In the genomic region with DNA sequence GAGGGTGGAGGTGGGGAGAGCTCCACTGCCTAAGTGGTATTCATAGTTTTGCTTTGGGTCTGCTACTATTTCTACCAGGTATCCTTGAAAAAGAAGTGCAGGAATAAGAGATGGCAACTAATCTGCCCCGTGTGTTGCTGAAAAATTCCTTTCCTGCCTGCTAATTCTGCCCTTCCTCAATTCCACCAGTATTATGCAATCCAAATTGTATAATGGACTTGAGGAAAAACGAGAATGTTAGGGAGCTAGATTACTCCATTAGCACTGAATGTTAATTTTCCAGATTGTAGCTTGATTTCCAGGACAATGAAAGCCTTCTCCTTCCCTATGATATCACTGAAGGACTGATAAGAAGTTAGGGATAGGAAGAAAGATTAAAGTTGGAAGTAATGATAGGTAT, we compare ENCODE assay signal across 1 cellular context.
TF ChIP-seq lines count a peak whose summit lies in the region.

No MANE protein-coding gene starts in this region.

TF ChIP-seq in GM23338, 12 proteins besides CTCF, POLR2A, EP300 and RAD21 (continued from another document):
- TF ChIP-seq, protein P1, sequence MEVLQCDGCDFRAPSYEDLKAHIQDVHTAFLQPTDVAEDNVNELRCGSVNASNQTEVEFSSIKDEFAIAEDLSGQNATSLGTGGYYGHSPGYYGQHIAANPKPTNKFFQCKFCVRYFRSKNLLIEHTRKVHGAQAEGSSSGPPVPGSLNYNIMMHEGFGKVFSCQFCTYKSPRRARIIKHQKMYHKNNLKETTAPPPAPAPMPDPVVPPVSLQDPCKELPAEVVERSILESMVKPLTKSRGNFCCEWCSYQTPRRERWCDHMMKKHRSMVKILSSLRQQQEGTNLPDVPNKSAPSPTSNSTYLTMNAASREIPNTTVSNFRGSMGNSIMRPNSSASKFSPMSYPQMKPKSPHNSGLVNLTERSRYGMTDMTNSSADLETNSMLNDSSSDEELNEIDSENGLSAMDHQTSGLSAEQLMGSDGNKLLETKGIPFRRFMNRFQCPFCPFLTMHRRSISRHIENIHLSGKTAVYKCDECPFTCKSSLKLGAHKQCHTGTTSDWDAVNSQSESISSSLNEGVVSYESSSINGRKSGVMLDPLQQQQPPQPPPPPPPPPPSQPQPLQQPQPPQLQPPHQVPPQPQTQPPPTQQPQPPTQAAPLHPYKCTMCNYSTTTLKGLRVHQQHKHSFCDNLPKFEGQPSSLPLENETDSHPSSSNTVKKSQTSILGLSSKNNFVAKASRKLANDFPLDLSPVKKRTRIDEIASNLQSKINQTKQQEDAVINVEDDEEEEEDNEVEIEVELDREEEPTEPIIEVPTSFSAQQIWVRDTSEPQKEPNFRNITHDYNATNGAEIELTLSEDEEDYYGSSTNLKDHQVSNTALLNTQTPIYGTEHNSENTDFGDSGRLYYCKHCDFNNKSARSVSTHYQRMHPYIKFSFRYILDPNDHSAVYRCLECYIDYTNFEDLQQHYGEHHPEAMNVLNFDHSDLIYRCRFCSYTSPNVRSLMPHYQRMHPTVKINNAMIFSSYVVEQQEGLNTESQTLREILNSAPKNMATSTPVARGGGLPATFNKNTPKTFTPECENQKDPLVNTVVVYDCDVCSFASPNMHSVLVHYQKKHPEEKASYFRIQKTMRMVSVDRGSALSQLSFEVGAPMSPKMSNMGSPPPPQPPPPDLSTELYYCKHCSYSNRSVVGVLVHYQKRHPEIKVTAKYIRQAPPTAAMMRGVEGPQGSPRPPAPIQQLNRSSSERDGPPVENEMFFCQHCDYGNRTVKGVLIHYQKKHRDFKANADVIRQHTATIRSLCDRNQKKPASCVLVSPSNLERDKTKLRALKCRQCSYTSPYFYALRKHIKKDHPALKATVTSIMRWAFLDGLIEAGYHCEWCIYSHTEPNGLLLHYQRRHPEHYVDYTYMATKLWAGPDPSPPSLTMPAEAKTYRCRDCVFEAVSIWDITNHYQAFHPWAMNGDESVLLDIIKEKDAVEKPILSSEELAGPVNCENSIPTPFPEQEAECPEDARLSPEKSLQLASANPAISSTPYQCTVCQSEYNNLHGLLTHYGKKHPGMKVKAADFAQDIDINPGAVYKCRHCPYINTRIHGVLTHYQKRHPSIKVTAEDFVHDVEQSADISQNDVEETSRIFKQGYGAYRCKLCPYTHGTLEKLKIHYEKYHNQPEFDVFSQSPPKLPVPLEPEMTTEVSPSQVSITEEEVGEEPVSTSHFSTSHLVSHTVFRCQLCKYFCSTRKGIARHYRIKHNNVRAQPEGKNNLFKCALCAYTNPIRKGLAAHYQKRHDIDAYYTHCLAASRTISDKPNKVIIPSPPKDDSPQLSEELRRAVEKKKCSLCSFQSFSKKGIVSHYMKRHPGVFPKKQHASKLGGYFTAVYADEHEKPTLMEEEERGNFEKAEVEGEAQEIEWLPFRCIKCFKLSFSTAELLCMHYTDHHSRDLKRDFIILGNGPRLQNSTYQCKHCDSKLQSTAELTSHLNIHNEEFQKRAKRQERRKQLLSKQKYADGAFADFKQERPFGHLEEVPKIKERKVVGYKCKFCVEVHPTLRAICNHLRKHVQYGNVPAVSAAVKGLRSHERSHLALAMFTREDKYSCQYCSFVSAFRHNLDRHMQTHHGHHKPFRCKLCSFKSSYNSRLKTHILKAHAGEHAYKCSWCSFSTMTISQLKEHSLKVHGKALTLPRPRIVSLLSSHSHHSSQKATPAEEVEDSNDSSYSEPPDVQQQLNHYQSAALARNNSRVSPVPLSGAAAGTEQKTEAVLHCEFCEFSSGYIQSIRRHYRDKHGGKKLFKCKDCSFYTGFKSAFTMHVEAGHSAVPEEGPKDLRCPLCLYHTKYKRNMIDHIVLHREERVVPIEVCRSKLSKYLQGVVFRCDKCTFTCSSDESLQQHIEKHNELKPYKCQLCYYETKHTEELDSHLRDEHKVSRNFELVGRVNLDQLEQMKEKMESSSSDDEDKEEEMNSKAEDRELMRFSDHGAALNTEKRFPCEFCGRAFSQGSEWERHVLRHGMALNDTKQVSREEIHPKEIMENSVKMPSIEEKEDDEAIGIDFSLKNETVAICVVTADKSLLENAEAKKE (CRISPR knock-in tag; IDR thresholded peaks at IDR 0.05) = no peak
- TF ChIP-seq, protein P2, sequence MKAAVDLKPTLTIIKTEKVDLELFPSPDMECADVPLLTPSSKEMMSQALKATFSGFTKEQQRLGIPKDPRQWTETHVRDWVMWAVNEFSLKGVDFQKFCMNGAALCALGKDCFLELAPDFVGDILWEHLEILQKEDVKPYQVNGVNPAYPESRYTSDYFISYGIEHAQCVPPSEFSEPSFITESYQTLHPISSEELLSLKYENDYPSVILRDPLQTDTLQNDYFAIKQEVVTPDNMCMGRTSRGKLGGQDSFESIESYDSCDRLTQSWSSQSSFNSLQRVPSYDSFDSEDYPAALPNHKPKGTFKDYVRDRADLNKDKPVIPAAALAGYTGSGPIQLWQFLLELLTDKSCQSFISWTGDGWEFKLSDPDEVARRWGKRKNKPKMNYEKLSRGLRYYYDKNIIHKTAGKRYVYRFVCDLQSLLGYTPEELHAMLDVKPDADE (IDR thresholded peaks at IDR 0.05) = no peak
- TF ChIP-seq POLR2AphosphoS5 (IDR thresholded peaks at IDR 0.05; ENCODE audit: low read depth) = no peak
- no peak for TF ChIP-seq JUNB (IDR thresholded peaks at IDR 0.05; ENCODE audit: unreplicated experiment)
- TF ChIP-seq, protein P3, sequence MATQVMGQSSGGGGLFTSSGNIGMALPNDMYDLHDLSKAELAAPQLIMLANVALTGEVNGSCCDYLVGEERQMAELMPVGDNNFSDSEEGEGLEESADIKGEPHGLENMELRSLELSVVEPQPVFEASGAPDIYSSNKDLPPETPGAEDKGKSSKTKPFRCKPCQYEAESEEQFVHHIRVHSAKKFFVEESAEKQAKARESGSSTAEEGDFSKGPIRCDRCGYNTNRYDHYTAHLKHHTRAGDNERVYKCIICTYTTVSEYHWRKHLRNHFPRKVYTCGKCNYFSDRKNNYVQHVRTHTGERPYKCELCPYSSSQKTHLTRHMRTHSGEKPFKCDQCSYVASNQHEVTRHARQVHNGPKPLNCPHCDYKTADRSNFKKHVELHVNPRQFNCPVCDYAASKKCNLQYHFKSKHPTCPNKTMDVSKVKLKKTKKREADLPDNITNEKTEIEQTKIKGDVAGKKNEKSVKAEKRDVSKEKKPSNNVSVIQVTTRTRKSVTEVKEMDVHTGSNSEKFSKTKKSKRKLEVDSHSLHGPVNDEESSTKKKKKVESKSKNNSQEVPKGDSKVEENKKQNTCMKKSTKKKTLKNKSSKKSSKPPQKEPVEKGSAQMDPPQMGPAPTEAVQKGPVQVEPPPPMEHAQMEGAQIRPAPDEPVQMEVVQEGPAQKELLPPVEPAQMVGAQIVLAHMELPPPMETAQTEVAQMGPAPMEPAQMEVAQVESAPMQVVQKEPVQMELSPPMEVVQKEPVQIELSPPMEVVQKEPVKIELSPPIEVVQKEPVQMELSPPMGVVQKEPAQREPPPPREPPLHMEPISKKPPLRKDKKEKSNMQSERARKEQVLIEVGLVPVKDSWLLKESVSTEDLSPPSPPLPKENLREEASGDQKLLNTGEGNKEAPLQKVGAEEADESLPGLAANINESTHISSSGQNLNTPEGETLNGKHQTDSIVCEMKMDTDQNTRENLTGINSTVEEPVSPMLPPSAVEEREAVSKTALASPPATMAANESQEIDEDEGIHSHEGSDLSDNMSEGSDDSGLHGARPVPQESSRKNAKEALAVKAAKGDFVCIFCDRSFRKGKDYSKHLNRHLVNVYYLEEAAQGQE (IDR thresholded peaks at IDR 0.05; ENCODE audit: unreplicated experiment) = no peak
- no peak for TF ChIP-seq EZH2phosphoT487 (IDR thresholded peaks at IDR 0.05; ENCODE audit: unreplicated experiment)
- no peak for TF ChIP-seq NANOG (IDR thresholded peaks at IDR 0.05; ENCODE audit: borderline replicate concordance)
- no peak for TF ChIP-seq STAT1 (IDR thresholded peaks at IDR 0.05; ENCODE audit: unreplicated experiment)
- TF ChIP-seq EZH2 (IDR thresholded peaks at IDR 0.05; ENCODE audit: low read depth, unreplicated experiment) = no peak
- no peak for TF ChIP-seq ZNF331 (CRISPR knock-in tag; IDR thresholded peaks at IDR 0.05; ENCODE audit: low read depth)
